ENCODE assay signal across 8 cellular contexts in genomic region chr6:43228951-43229802, GRCh38. TPM values are rescaled to one million over a fixed set of nuclear protein-coding genes. Genes with fewer than 3 reads are reported as not detected.
DNase-seq lines count a peak whose midpoint lies in the region; ATAC-seq and TF ChIP-seq lines count a peak whose summit lies in the region.

DNPH1 (minus strand) TSS chr6:43229481; CDS start chr6:43229456, 25 bp downstream.

- H3K36me3 ChIP-seq in liver (ENCODE audit: control insufficient read depth in 4 of 4, insufficient read depth in 3 of 4, low read depth in 1 of 4, low read length in 3 of 4): peaks cover 0 to 5% (median 0%) of the 10 kb centered on the region in 4 donors

- peaks cover 0 to 13% (median 3%) of the 10 kb centered on the region in 4 donors for H3K4me1 ChIP-seq in liver (ENCODE audit: control insufficient read depth in 4 of 4, insufficient read depth in 4 of 4, low read length in 3 of 4)

- no peaks in the 10 kb centered on the region for H3K27me3 ChIP-seq in dorsolateral prefrontal cortex
- H3K27me3 ChIP-seq in liver (ENCODE audit: control insufficient read depth in 4 of 4, insufficient read depth in 4 of 4, low read length in 3 of 4): no peaks in the 10 kb centered on the region

- WGBS in liver: 4% methylated on average over 82 of the region's 82 CpGs

- H3K9me3 ChIP-seq in liver (ENCODE audit: control insufficient read depth in 4 of 4, low read length in 3 of 4): no peaks in the 10 kb centered on the region

- in situ Hi-C loops in GM13977 (cut with MboI; ENCODE audit: low pct_unique_long_range_greater_than_20kb, low sequenced_read_pairs, unreplicated experiment): no loop called here

- peak; percentile 59 for ATAC-seq in HG02973 (IDR thresholded peaks at IDR 0.05; ENCODE audit: unreplicated experiment)

- intact Hi-C loops in dorsolateral prefrontal cortex (cut with DNase I): loop anchor here (2.0 to 5.0 kb wide), 4 partner anchors 16 to 138 kb away; partner anchors contain the start of genes CUL9 (in 1 of the 2), SRF (in 1 of the 2) and ZNF318 (in 1 of the 2)

- H3K27ac ChIP-seq in 22Rv1 (peak within 1 kb of the TSS; percentile 68), dorsolateral prefrontal cortex (peak within 1 kb of the TSS in 48 of 59 donors; percentile 0 to 83 (median 60)), liver (ENCODE audit: low read depth in 1 of 2, low read length in 2 of 2) (peak within 1 kb of the TSS in 1 of 2 donors; percentile 40)

- DNase-seq in GM13977 (ENCODE audit: low spot score): peak; percentile 86
- DNase-seq in NCI-H2227 treated with DMSO at 0.1 percent for 48 hours (lab: John Stamatoyannopoulos, UW): peak; percentile 31
- peak; percentile 75 for DNase-seq in activated CD4-positive, alpha-beta T cell treated with anti-CD3 and anti-CD28 coated beads, Interleukin-2, amount 50 U/mL, for 1 hour
- DNase-seq in dorsolateral prefrontal cortex: peak; percentile 62 to 93 (median 73)
- DNase-seq in stimulated activated CD4-positive, alpha-beta T cell treated with anti-CD3 and anti-CD28 coated beads, Interleukin-4, amount 100 ng/mL, for 24 hours: peak; percentile 79

- H3K4me3 ChIP-seq in dorsolateral prefrontal cortex (peak within 1 kb of the TSS; percentile 43 to 84 (median 72)), liver (ENCODE audit: low read depth in 1 of 3, low read length in 3 of 3) (peak within 1 kb of the TSS; percentile 35 to 85 (median 50))

- peak in 1 of 2 donors; percentile 49 for TF ChIP-seq RAD21 in liver (IDR thresholded peaks at IDR 0.05)

- peak within 1 kb of the TSS in 1 of 2 donors; percentile 71 for H3K9ac ChIP-seq in liver (ENCODE audit: low read depth in 1 of 2, low read length in 2 of 2)

- TF ChIP-seq CTCF in 22Rv1 (IDR thresholded peaks at IDR 0.05) (peak; percentile 96), GM13977 (IDR thresholded peaks at IDR 0.05; ENCODE audit: extremely low read depth, insufficient read depth, missing control alignments) (peak; percentile 99), dorsolateral prefrontal cortex (IDR thresholded peaks at IDR 0.05 in 54 of 56, conservative IDR thresholded peaks at IDR 0.05 in 2 of 56; ENCODE audit: low read depth in 1 of 56, partially characterized antibody in 56 of 56) (peak; percentile 72 to 98 (median 94)), liver (IDR thresholded peaks at IDR 0.05; ENCODE audit: low read depth, low read length, missing input control) (peak; percentile 82)

TF ChIP-seq in liver, 16 proteins besides CTCF, POLR2A, EP300 and RAD21:
- peak; percentile 49 for TF ChIP-seq YY1 (IDR thresholded peaks at IDR 0.05)
- no peak for TF ChIP-seq SP1 (IDR thresholded peaks at IDR 0.05)

RNA-seq across cellular contexts. Expression of gene DNPH1, which starts in this region (rescaled TPM):
- total RNA-seq in dorsolateral prefrontal cortex (10 to 100 TPM; 18.4 to 54.6 (median 31.2) TPM), liver (10 to 100 TPM; 53.2 to 59.8 TPM)
- 100 to 1,000 TPM; 147 to 195 TPM for polyA plus RNA-seq in liver

Comparison
In these comparisons a context has a peak if more than half of its experiments do, and no peak if none do; other contexts are left out.
1. DNase-seq: peak in every context shown above with its lines; median percentile 86 in GM13977; 79 in stimulated activated CD4-positive, alpha-beta T cell treated with anti-CD3 and anti-CD28 coated beads, Interleukin-4, amount 100 ng/mL, for 24 hours; 75 in activated CD4-positive, alpha-beta T cell treated with anti-CD3 and anti-CD28 coated beads, Interleukin-2, amount 50 U/mL, for 1 hour; 73 in dorsolateral prefrontal cortex; 31 in NCI-H2227 treated with DMSO at 0.1 percent for 48 hours.